Comparison of ENCODE assay signal across 3 cellular contexts in genomic region chr11:97225794-97226193, GRCh38.
TF ChIP-seq lines count a peak whose summit lies in the region.

No MANE protein-coding gene starts in this region.

TF ChIP-seq in SK-N-SH, 30 proteins besides CTCF, POLR2A, EP300 and RAD21 (continued from another document):
- TF ChIP-seq YY1 (IDR thresholded peaks at IDR 0.05; ENCODE audit: low read depth) = no peak

TF ChIP-seq in SK-N-SH treated with all-trans-retinoic acid at 6 μM for 48 hours, 23 proteins besides CTCF, POLR2A, EP300 and RAD21 (continued from another document):
- TF ChIP-seq ZC3H10 (CRISPR knock-in tag; IDR thresholded peaks at IDR 0.05) (no peak), ZFP3 (CRISPR knock-in tag; IDR thresholded peaks at IDR 0.05) (no peak), RARB (CRISPR knock-in tag; IDR thresholded peaks at IDR 0.05) (no peak), ZNF8 (CRISPR knock-in tag; IDR thresholded peaks at IDR 0.05) (no peak), GLIS3 (CRISPR knock-in tag; IDR thresholded peaks at IDR 0.05) (no peak), TOX (CRISPR knock-in tag; IDR thresholded peaks at IDR 0.05; ENCODE audit: borderline replicate concordance) (no peak), ZNF565 (CRISPR knock-in tag; conservative IDR thresholded peaks at IDR 0.05; ENCODE audit: low read depth) (no peak)

TF ChIP-seq in H1, 55 proteins besides CTCF, POLR2A, EP300 and RAD21:
- TF ChIP-seq SUZ12 (IDR thresholded peaks at IDR 0.05; ENCODE audit: low read length) = no peak
- TF ChIP-seq SP1 (IDR thresholded peaks at IDR 0.05; ENCODE audit: low read depth, low read length) = no peak
